Comparison of ENCODE assay signal across 21 cellular contexts in genomic region chr5:52869391-52869790, GRCh38.
"Had no signal": no experiment of that assay in that cellular context is flagged by ENCODE, and none has a peak within 500 bp of the region (broad histone marks: within the 10 kb centered on the region; RNA-seq: fewer than 3 reads in every experiment).

No MANE protein-coding gene starts in this region.

- H3K9me3 ChIP-seq: gastroesophageal sphincter, mucosa of descending colon, neutrophil, psoas muscle, right lobe of liver, tibial artery, upper lobe of right lung, vagina had no signal

- ATAC-seq: esophagus mucosa; gastroesophageal sphincter; left lobe of liver; mucosa of descending colon; naive thymus-derived CD8-positive, alpha-beta T cell; psoas muscle; right lobe of liver; stimulated activated naive CD8-positive, alpha-beta T cell treated with anti-CD3 and anti-CD28 coated beads, Interleukin-15, Interleukin-2, amounts not matched to agents 100 U/mL and 50 U/mL, for 24 hours; upper lobe of right lung had no signal

- H3K4me1 ChIP-seq: psoas muscle, vagina had no signal

- H3K27me3 ChIP-seq: gastroesophageal sphincter, neutrophil, right lobe of liver, tibial artery, upper lobe of right lung, vagina had no signal

- H3K27ac ChIP-seq: dorsolateral prefrontal cortex, gastroesophageal sphincter, neutrophil, psoas muscle, right lobe of liver, upper lobe of right lung, vagina had no signal

- H3K4me3 ChIP-seq: dorsolateral prefrontal cortex, gastroesophageal sphincter, mucosa of descending colon, psoas muscle, right lobe of liver, tibial artery, upper lobe of right lung, vagina had no signal

- DNase-seq: cortex of kidney; dorsolateral prefrontal cortex; effector CD8-positive, alpha-beta T cell; foreskin fibroblast; glutamatergic neuron; islet precursor cell; mammary epithelial cell; mucosa of descending colon; naive thymus-derived CD8-positive, alpha-beta T cell; psoas muscle; retina; right lobe of liver; stimulated activated CD4-positive, alpha-beta T cell treated with anti-CD3 and anti-CD28 coated beads, Interleukin-12 subunit alpha, Interleukin-12 subunit beta, amount 100 ng/mL, for 4 hours; stimulated activated naive CD8-positive, alpha-beta T cell treated with anti-CD3 and anti-CD28 coated beads, Interleukin-15, Interleukin-2, amounts not matched to agents 100 U/mL and 50 U/mL, for 24 hours; tibial artery; upper lobe of right lung had no signal

- H3K36me3 ChIP-seq: neutrophil, vagina had no signal
